ENCODE assay signal across 8 cellular contexts in the genomic region with DNA sequence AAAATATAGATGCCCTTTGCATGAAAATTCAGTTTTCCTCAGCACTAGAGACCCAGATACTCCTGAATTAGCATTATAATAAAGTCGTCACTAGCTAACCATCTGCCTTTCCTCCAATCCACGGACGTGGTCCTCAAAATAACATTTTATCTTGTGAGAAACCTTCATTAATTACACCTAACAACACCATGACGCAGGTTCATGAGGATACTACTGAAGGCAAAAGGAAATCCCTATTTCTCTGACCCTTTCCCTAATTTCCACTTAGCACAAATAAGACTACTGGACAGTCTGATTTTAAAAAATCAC. TPM values are rescaled to one million over a fixed set of nuclear protein-coding genes. Genes with fewer than 3 reads are reported as not detected.
A peak's percentile ranks its signal among the peaks of the same experiment; 100 is the strongest.
DNase-seq lines count a peak whose midpoint lies in the region; ATAC-seq, FAIRE-seq and TF ChIP-seq lines count a peak whose summit lies in the region.

No MANE protein-coding gene starts in this region.

- no peak overlapping the region for H3K18ac ChIP-seq in H1 (ENCODE audit: extremely low read depth, low read length)

- H3K36me3 ChIP-seq in BLaER1 (peaks cover 33% of the 10 kb centered on the region), NT2/D1 (ENCODE audit: insufficient read depth, insufficient read length, low read length) (peaks cover 18% of the 10 kb centered on the region), H1 (ENCODE audit: control insufficient read depth in 2 of 4, insufficient read depth in 4 of 4, low read length in 3 of 4) (peaks cover 0 to 16% (median 0%) of the 10 kb centered on the region in 4 experiments; a peak in 2 of 8 replicates), neuron (ENCODE audit: insufficient read depth, low read length) (peaks cover 17% of the 10 kb centered on the region)

- DNase-seq in NT2/D1 (ENCODE audit: low read depth, low spot score) = no peak
- DNase-seq in H1 (ENCODE audit: low read depth in 1 of 2, low spot score in 2 of 2) = no peak
- DNase-seq in GM12892 (ENCODE audit: insufficient read length) = no peak
- DNase-seq in NCI-H187 (lab: John Stamatoyannopoulos, UW) = no peak
- DNase-seq in KBM-7 = no peak

- ATAC-seq in HG03432 (IDR thresholded peaks at IDR 0.05; ENCODE audit: unreplicated experiment) = no peak

- H3K4me1 ChIP-seq in BLaER1 (peaks cover 39% of the 10 kb centered on the region), NT2/D1 (ENCODE audit: insufficient read depth, insufficient read length) (no peaks in the 10 kb centered on the region), H1 (replicated peaks in 1 of 4; ENCODE audit: control insufficient read depth in 3 of 4, insufficient read depth in 4 of 4, low read length in 3 of 4) (peaks cover 0 to 11% (median 5%) of the 10 kb centered on the region in 4 experiments; a peak in 4 of 7 replicates), neuron (ENCODE audit: insufficient read depth, low read length) (peaks cover 21% of the 10 kb centered on the region)

- H3K9me3 ChIP-seq in BLaER1 (no peaks in the 10 kb centered on the region), NT2/D1 (ENCODE audit: insufficient read depth, low read length) (no peaks in the 10 kb centered on the region), H1 (ENCODE audit: insufficient read depth in 2 of 2, low read depth in 1 of 2, low read length in 1 of 2) (no peaks in the 10 kb centered on the region), neuron (ENCODE audit: low read length) (peaks cover 2% of the 10 kb centered on the region)

- no peak overlapping the region for H2BK15ac ChIP-seq in H1 (ENCODE audit: low read length)

- TF ChIP-seq RAD21 in H1 (IDR thresholded peaks at IDR 0.05 in 1 of 2, conservative IDR thresholded peaks at IDR 0.05 in 1 of 2; ENCODE audit: low read depth in 2 of 2, low read length in 2 of 2) = no peak

- no peak overlapping the region for H3K14ac ChIP-seq in H1 (ENCODE audit: insufficient read length)

- FAIRE-seq in H1 (lab: Jason Lieb, UNC) (no peak), GM12892 (lab: Jason Lieb, UNC) (no peak)

- H3K9ac ChIP-seq in BLaER1 (peak overlapping the region; percentile 89), NT2/D1 (ENCODE audit: insufficient read length, low read depth) (peak overlapping the region; percentile 70), H1 (replicated peaks in 1 of 4; ENCODE audit: extremely low read depth in 1 of 4, low read depth in 3 of 4, low read length in 3 of 4) (peak overlapping the region in 3 of 4 experiments; percentile 70 to 99 (median 97); a peak in 4 of 7 replicates)

- no peak overlapping the region for H2BK20ac ChIP-seq in H1 (ENCODE audit: low read length)

- WGBS in H1 (ENCODE audit: extremely low coverage in 1 of 2, insufficient coverage in 1 of 2, insufficient read length in 1 of 2, insufficient replicate concordance in 2 of 2, low coverage in 1 of 2, low lambda C conversion rate in 2 of 2, missing lambda C conversion rate in 1 of 2), 2 experiments = 22% methylated on average over 4 of the region's 4 CpGs; no CpG with 5 or more reads in 1 of the 2 experiments

- H4K91ac ChIP-seq in H1 (replicated peaks; ENCODE audit: insufficient read length, low read length) = peak overlapping the region; percentile 34

- H3K27ac ChIP-seq in BLaER1 (peak overlapping the region; percentile 93), H1 (ENCODE audit: low read depth, low read length) (peak overlapping the region; percentile 68; the same call in 1 of the 2 replicates)

- POLR2A ChIA-PET in H1 (lab: Charles Lee; ENCODE audit: partially characterized antibody) = interaction anchor here (0.8 to 6.5 kb wide), 11 partner anchors 9 to 142 kb away, joined by 3 to 79 read pairs (median 5); a partner anchor contains a TSS

- H2AK5ac ChIP-seq in H1 (ENCODE audit: low read depth, low read length) = no peak overlapping the region

- CTCF ChIA-PET in H1 (lab: Charles Lee; ENCODE audit: partially characterized antibody) = interaction anchor here (0.9 to 3.1 kb wide), 6 partner anchors 8 to 96 kb away, joined by 3 to 34 read pairs (median 4); a partner anchor contains a TSS

- H3K4me2 ChIP-seq in BLaER1 (peak overlapping the region; percentile 76), H1 (ENCODE audit: insufficient read depth in 1 of 2, low read depth in 2 of 2, low read length in 2 of 2) (peak overlapping the region; percentile 63 to 75)

- H3K79me1 ChIP-seq in H1 (ENCODE audit: low read depth, low read length) = no peaks in the 10 kb centered on the region

- H3K79me2 ChIP-seq in H1 (ENCODE audit: control insufficient read depth in 1 of 2, insufficient read depth in 2 of 2, low read length in 2 of 2) = peaks cover 27 to 51% of the 10 kb centered on the region in 2 experiments

- no peak overlapping the region for H3K56ac ChIP-seq in H1 (replicated peaks; ENCODE audit: insufficient read length, low read depth, low read length)

- H2BK120ac ChIP-seq in H1 (replicated peaks; ENCODE audit: low read depth, low read length) = no peak overlapping the region

- no peak overlapping the region for H4K5ac ChIP-seq in H1 (ENCODE audit: insufficient read length, low read depth, low read length)

- peaks cover 8% of the 10 kb centered on the region; the same call in 1 of the 2 replicates for H3K23me2 ChIP-seq in H1 (ENCODE audit: low read depth, low read length)

- H3K4ac ChIP-seq in H1 (replicated peaks; ENCODE audit: insufficient read length, low read depth, low read length) = no peak overlapping the region

- TF ChIP-seq EP300 in H1 (IDR thresholded peaks at IDR 0.05; ENCODE audit: borderline replicate concordance in 1 of 2, low read depth in 2 of 2, low read length in 2 of 2) = no peak

- no peak overlapping the region; the same call in 1 of the 2 replicates for H2BK12ac ChIP-seq in H1 (ENCODE audit: low read depth, low read length)

- in situ Hi-C loops in KBM-7 (cut with MboI; ENCODE audit: low pct_unique_long_range_greater_than_20kb, low sequenced_read_pairs) = no loop called here

- TF ChIP-seq POLR2A in H1 (IDR thresholded peaks at IDR 0.05; ENCODE audit: control extremely low read depth in 1 of 2, low read depth in 2 of 2, low read length in 2 of 2) = no peak
- no peak for TF ChIP-seq POLR2A in GM12892 (IDR thresholded peaks at IDR 0.05; ENCODE audit: low read depth, low read length)

- no peak for TF ChIP-seq CTCF in H1 (IDR thresholded peaks at IDR 0.05; ENCODE audit: control extremely low read depth in 1 of 3, insufficient read depth in 1 of 3, low read depth in 1 of 3, low read length in 3 of 3)

- no peak overlapping the region for H3K23ac ChIP-seq in H1 (ENCODE audit: insufficient read length)

- H2BK5ac ChIP-seq in H1 (ENCODE audit: low read depth, low read length) = peak overlapping the region; percentile 97; the same call in 1 of the 2 replicates

- H2AFZ ChIP-seq in H1 (ENCODE audit: low read length) = no peak overlapping the region; the same call in 1 of the 2 replicates
- peak overlapping the region; percentile 69 for H2AFZ ChIP-seq in neuron (ENCODE audit: low read depth, low read length)

- H3K4me3 ChIP-seq in BLaER1 (peak overlapping the region; percentile 73), NT2/D1 (ENCODE audit: insufficient read length, low read depth) (peak overlapping the region; percentile 99), H1 (ENCODE audit: extremely low read depth in 1 of 4, insufficient read depth in 2 of 4, low read depth in 3 of 4, low read length in 4 of 4) (peak overlapping the region; percentile 79 to 99 (median 92)), neuron (ENCODE audit: low read length) (peak overlapping the region; percentile 89)

- no peak overlapping the region for H4K8ac ChIP-seq in H1 (ENCODE audit: extremely low read depth, insufficient read depth, low read length)

- peaks cover 33% of the 10 kb centered on the region for H4K20me1 ChIP-seq in BLaER1
- peaks cover 13 to 14% of the 10 kb centered on the region in 2 experiments for H4K20me1 ChIP-seq in H1 (replicated peaks in 1 of 2; ENCODE audit: control insufficient read depth in 1 of 2, insufficient read depth in 2 of 2, low read length in 2 of 2)

- H3K27me3 ChIP-seq in BLaER1 (no peaks in the 10 kb centered on the region), NT2/D1 (ENCODE audit: insufficient read depth, insufficient read length) (no peaks in the 10 kb centered on the region), H1 (replicated peaks in 1 of 4; ENCODE audit: control insufficient read depth in 3 of 4, extremely low read depth in 1 of 4, insufficient read depth in 3 of 4, low read length in 3 of 4) (no peaks in the 10 kb centered on the region), neuron (ENCODE audit: insufficient read depth, low read length) (no peaks in the 10 kb centered on the region)

TF ChIP-seq in H1, 55 proteins besides CTCF, POLR2A, EP300 and RAD21 (continues in another document):
- TF ChIP-seq HDAC2 (IDR thresholded peaks at IDR 0.05; ENCODE audit: borderline replicate concordance in 1 of 2, low read depth in 2 of 2, low read length in 2 of 2) (no peak), SP2 (IDR thresholded peaks at IDR 0.05; ENCODE audit: low read length) (no peak), RXRA (IDR thresholded peaks at IDR 0.05; ENCODE audit: insufficient read depth, low read depth, low read length) (no peak), SIX5 (IDR thresholded peaks at IDR 0.05; ENCODE audit: low read depth, low read length) (no peak), KDM1A (IDR thresholded peaks at IDR 0.05; ENCODE audit: borderline replicate concordance, low read length) (no peak), SIN3A (conservative IDR thresholded peaks at IDR 0.05 in 1 of 2, IDR thresholded peaks at IDR 0.05 in 1 of 2; ENCODE audit: low read depth in 1 of 2, low read length in 2 of 2) (no peak)

RNA-seq across cellular contexts. Expression of a gene that starts 1.3 kb away (rescaled TPM):
- total RNA-seq in H1 (2021; fragmentation: NEBNext Ultra II Directional; extraction: Animal tissue kit (Norgen Biotek cat#: 25700)) = 122 and 134 TPM in 2 replicates
- polyA plus RNA-seq in H1 (2011; rRNA removed) = 40.2 and 41.1 TPM in 2 replicates
- 81.7 TPM for polyA plus RNA-seq in H1 (2011; cell fraction: cytosol; rRNA removed)
- polyA plus RNA-seq in H1 (2011; cell fraction: nucleus; rRNA removed) = 72.1 TPM
- 108 to 177 TPM (median 127 TPM) in 4 replicates for polyA plus RNA-seq in H1 (2012, experiment 1 of 2)
- polyA plus RNA-seq in H1 (2012, experiment 2 of 2) = 7.9 TPM
- 263 TPM for polyA plus RNA-seq in H1 (2013, experiment 1 of 2)
- 219 TPM for polyA plus RNA-seq in H1 (2013, experiment 2 of 2)
- 62.1 and 77.1 TPM in 2 replicates for polyA minus RNA-seq in H1 (2011; rRNA and poly(A)+ RNA removed)
- polyA minus RNA-seq in H1 (2011; cell fraction: cytosol; rRNA and poly(A)+ RNA removed) = 42.3 TPM
- 143 TPM for polyA minus RNA-seq in H1 (2011; cell fraction: nucleus; rRNA and poly(A)+ RNA removed)
- 127 TPM for polyA plus RNA-seq in GM12892 (2012; ENCODE audit: missing spikeins)

RNA-seq across cellular contexts. Expression of a gene that starts 32.4 kb away (rescaled TPM):
- 16.2 and 16.6 TPM in 2 replicates for total RNA-seq in H1 (2021; fragmentation: NEBNext Ultra II Directional; extraction: Animal tissue kit (Norgen Biotek cat#: 25700))
- polyA plus RNA-seq in H1 (2011; rRNA removed) = 5.4 and 8.4 TPM in 2 replicates
- 12.3 TPM for polyA plus RNA-seq in H1 (2011; cell fraction: cytosol; rRNA removed)
- 3.4 TPM for polyA plus RNA-seq in H1 (2011; cell fraction: nucleus; rRNA removed)
- 11.6 to 13.1 TPM (median 11.9 TPM) in 4 replicates for polyA plus RNA-seq in H1 (2012, experiment 1 of 2)
- polyA plus RNA-seq in H1 (2012, experiment 2 of 2) = 5.0 TPM
- 15.2 TPM for polyA plus RNA-seq in H1 (2013, experiment 1 of 2)
- 16.9 TPM for polyA plus RNA-seq in H1 (2013, experiment 2 of 2)
- 4.9 and 6.1 TPM in 2 replicates for polyA minus RNA-seq in H1 (2011; rRNA and poly(A)+ RNA removed)
- polyA minus RNA-seq in H1 (2011; cell fraction: cytosol; rRNA and poly(A)+ RNA removed) = 1.4 TPM
- 3.9 TPM for polyA minus RNA-seq in H1 (2011; cell fraction: nucleus; rRNA and poly(A)+ RNA removed)
- 17.9 TPM for polyA plus RNA-seq in GM12892 (2012; ENCODE audit: missing spikeins)
